Comparison of ENCODE assay signal across 1 cellular context in genomic region chr16:89307421-89307805, GRCh38.
TF ChIP-seq lines count a peak whose summit lies in the region.

No MANE protein-coding gene starts in this region.

TF ChIP-seq in GM23338, 12 proteins besides CTCF, POLR2A, EP300 and RAD21:
- TF ChIP-seq NANOG (IDR thresholded peaks at IDR 0.05; ENCODE audit: borderline replicate concordance) (no peak), EZH2phosphoT487 (IDR thresholded peaks at IDR 0.05; ENCODE audit: unreplicated experiment) (no peak), JUNB (IDR thresholded peaks at IDR 0.05; ENCODE audit: unreplicated experiment) (no peak), EZH2 (IDR thresholded peaks at IDR 0.05; ENCODE audit: low read depth, unreplicated experiment) (no peak), STAT1 (IDR thresholded peaks at IDR 0.05; ENCODE audit: unreplicated experiment) (no peak), REST (IDR thresholded peaks at IDR 0.05; ENCODE audit: unreplicated experiment) (no peak)
